8 cellular contexts compared by ENCODE assay signal in the genomic region with DNA sequence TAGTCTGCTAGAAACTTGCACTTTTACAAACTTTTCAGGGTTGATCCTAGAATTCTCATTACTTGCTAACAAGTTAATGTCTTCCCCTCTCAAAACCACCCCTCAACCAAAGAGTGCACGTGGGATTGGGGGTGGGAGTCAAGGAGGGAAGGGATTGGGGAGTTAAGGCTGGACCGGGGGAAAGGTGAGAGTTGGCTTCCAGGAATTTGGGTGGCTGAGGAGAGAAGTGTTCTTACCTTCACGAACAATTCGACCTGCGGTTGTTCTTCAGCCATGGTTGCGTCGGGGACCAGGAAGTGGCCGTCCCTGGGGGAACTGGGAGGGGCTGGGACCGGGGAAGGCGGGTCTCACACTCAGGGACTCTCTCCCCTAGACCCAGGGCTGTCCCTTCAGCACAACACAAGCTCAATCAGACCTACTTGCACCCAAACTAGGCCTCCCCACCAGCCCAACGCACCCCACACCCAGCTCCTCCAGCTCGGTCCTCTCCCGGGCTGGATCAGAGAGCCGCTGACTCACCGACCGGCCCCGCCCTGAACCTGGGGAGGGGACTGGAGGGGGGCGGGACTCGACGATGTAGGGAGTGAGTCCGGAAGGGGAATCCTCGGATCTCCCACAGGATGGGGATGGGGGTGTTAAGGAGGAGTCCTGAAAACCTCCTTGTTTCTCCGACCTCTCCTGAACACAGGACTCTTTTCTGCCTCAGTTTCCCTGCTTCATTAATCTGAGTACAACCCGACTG. TPM values are rescaled to one million over a fixed set of nuclear protein-coding genes. Genes with fewer than 3 reads are reported as not detected.
DNase-seq lines count a peak whose midpoint lies in the region; ATAC-seq, FAIRE-seq and TF ChIP-seq lines count a peak whose summit lies in the region.

CLIC1 (minus strand) TSS at position 505 of the 742 bp plus-strand sequence; CDS start at position 275, 230 bp downstream.

- peak within 1 kb of the TSS; percentile 91 for H3K27ac ChIP-seq in foreskin keratinocyte
- peak within 1 kb of the TSS; percentile 86 to 87 for H3K27ac ChIP-seq in testis

- ATAC-seq in foreskin keratinocyte = peak; percentile 52
- ATAC-seq in HG02678 (IDR thresholded peaks at IDR 0.05; ENCODE audit: unreplicated experiment) = no peak

- no peaks in the 10 kb centered on the region for H3K9me3 ChIP-seq in testis

- no peak for TF ChIP-seq CTCF in foreskin keratinocyte (conservative IDR thresholded peaks at IDR 0.05)
- no peak for TF ChIP-seq CTCF in testis (IDR thresholded peaks at IDR 0.05)

- intact Hi-C loops in testis (cut with DNase I; ENCODE audit: low total_unique reads) = no loop called here

- 22 to 37% methylated on average over 22 to 24 of the region's 24 CpGs for WGBS in testis, 2 donors

- no peaks in the 10 kb centered on the region for H3K36me3 ChIP-seq in testis (ENCODE audit: low read depth, missing control alignments)

- peak within 1 kb of the TSS; percentile 47 to 71 for H3K4me3 ChIP-seq in testis

- peak; percentile 91 for TF ChIP-seq POLR2A in GM12892 (IDR thresholded peaks at IDR 0.05; ENCODE audit: low read depth, low read length)
- peak; percentile 91 for TF ChIP-seq POLR2A in testis (IDR thresholded peaks at IDR 0.05)

- H3K4me1 ChIP-seq in foreskin keratinocyte (peaks cover 16% of the 10 kb centered on the region), testis (peaks cover 26% of the 10 kb centered on the region)

- H3K27me3 ChIP-seq in foreskin keratinocyte (no peaks in the 10 kb centered on the region), testis (no peaks in the 10 kb centered on the region)

- peak; percentile 73 for FAIRE-seq in GM12892 (lab: Jason Lieb, UNC)

- peak; percentile 81 for DNase-seq in GM12892 (ENCODE audit: insufficient read length)
- peak; percentile 92 to 96 for DNase-seq in Kasumi-1 (lab: John Stamatoyannopoulos, UW)
- peak; percentile 59 for DNase-seq in SK-N-DZ (ENCODE audit: low spot score)
- DNase-seq in activated gamma-delta T cell treated with anti-CD3 and anti-CD28 coated beads, Interleukin-2, amount 50 U/mL, for 16 hours (ENCODE audit: low read depth) = peak; percentile 44
- DNase-seq in foreskin keratinocyte = peak; percentile 37 to 63
- DNase-seq in non-pigmented ciliary epithelial cell (ENCODE audit: low read depth) = peak; percentile 44
- DNase-seq in testis = peak; percentile 87

RNA-seq across cellular contexts. Expression of gene CLIC1, which starts in this region (rescaled TPM):
- polyA plus RNA-seq in GM12892 (2012; ENCODE audit: missing spikeins) = 385 TPM
- polyA plus RNA-seq in SK-N-DZ (2014; cell fraction: cytosol; rRNA removed) = 89.2 and 116 TPM in 2 replicates
- polyA plus RNA-seq in SK-N-DZ (2014; cell fraction: nucleus; rRNA removed) = 57.8 and 58.9 TPM in 2 replicates
- total RNA-seq in foreskin keratinocyte (940 and 998 TPM in 2 replicates), testis (10 to 100 TPM; 35.4 to 93.5 TPM)
- polyA plus RNA-seq in foreskin keratinocyte (1,066 and 1,074 TPM in 2 replicates), testis (ENCODE audit: insufficient read depth, low read depth, low replicate concordance) (130 TPM)

Comparison
In these comparisons a context has a peak if more than half of its experiments do, and no peak if none do; other contexts are left out.
1. DNase-seq: peak in every context shown above with its lines; median percentile 94 in Kasumi-1; 87 in testis; 81 in GM12892; 59 in SK-N-DZ; 50 in foreskin keratinocyte; 44 in activated gamma-delta T cell treated with anti-CD3 and anti-CD28 coated beads, Interleukin-2, amount 50 U/mL, for 16 hours; 44 in non-pigmented ciliary epithelial cell.